ENCODE assay signal across 8 cellular contexts in genomic region chr1:175023043-175023921, GRCh38.
DNase-seq lines count a peak whose midpoint lies in the region; ATAC-seq and TF ChIP-seq lines count a peak whose summit lies in the region.

MRPS14 (minus strand) TSS chr1:175023425; CDS start chr1:175023408, 17 bp downstream.

- peak within 1 kb of the TSS; percentile 95 for H3K4me3 ChIP-seq in AG09309 (ENCODE audit: control insufficient read depth, low read depth, low read length)

- TF ChIP-seq CTCF in AG09309 (IDR thresholded peaks at IDR 0.05; ENCODE audit: control insufficient read depth, insufficient read depth, low read depth, low read length, missing control alignments), result no peak

- ATAC-seq in GM19023 (IDR thresholded peaks at IDR 0.05; ENCODE audit: unreplicated experiment) (peak; percentile 91), HG03280 (IDR thresholded peaks at IDR 0.05; ENCODE audit: unreplicated experiment) (peak; percentile 92)

- DNase-seq in AG09309 (ENCODE audit: low read depth), result peak; percentile 94
- peak; percentile 90 for DNase-seq in NCI-H345 treated with DMSO at 0.1 percent for 48 hours (lab: John Stamatoyannopoulos, UW; ENCODE audit: unreplicated experiment)
- peak; percentile 90 to 97 (median 90) for DNase-seq in activated CD4-positive, CD25-positive, alpha-beta regulatory T cell (lab: John Stamatoyannopoulos, UW)
- DNase-seq in central memory CD4-positive, alpha-beta T cell, result peak; percentile 97
- DNase-seq in iris pigment epithelial cell (ENCODE audit: low read depth), result peak; percentile 99
- DNase-seq in stimulated activated CD4-positive, alpha-beta T cell treated with anti-CD3 and anti-CD28 coated beads, Interleukin-12 subunit alpha, Interleukin-12 subunit beta, amount 100 ng/mL, for 24 hours (ENCODE audit: low read depth in 2 of 2), result peak; percentile 96 to 99

Comparison
In these comparisons a context has a peak if more than half of its experiments do, and no peak if none do; other contexts are left out.
1. Peak in every context shown above with its lines: DNase-seq, ATAC-seq and H3K4me3 ChIP-seq.